8 cellular contexts compared by ENCODE assay signal in the genomic region with DNA sequence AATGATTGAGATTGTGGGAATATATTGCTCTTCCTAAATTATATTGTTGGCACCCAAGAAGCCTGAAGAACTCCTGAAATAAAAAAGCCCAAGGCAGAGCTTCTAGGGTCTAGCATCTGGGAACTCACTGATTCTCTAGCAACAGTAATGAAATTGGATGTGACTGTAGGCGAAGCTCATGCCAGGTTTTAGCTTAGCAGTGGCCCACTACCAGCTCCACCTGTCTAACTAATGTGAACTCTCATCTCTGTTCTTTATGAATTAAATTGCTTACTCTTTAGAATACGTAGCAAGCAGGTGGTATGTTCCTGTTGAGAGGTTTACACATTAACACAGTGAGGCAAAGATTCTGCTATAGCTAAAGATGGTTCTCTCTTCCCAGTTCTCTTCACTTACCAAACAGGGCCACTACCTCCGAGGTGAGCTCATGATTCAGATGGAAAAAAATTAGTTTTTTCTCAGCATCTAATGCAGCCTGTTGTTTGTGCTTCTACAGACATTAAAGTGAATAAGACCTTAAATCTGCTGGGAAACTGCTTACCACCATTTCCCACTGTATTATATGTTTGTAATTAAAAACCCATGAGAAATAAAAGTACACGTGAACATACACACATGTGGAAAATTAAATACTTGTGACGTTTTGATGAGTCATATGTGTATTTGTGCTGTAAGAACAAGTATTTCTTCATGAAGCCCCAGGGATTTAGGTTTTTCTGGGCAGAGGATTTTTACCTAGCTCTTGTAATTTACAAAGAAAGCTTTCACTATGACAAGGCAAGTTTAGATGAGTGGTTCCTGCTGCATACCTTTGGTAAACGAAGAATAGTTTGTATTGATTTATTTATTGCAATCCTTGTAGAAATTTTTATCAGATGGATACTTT.
DNase-seq lines count a peak whose midpoint lies in the region; ATAC-seq and TF ChIP-seq lines count a peak whose summit lies in the region.

No MANE protein-coding gene starts in this region.

- H3K4me3 ChIP-seq in ACC112 (ENCODE audit: low read depth, low read length): no peak overlapping the region
- no peak overlapping the region for H3K4me3 ChIP-seq in OCI-LY7 (ENCODE audit: low read depth, low read length, poor library complexity, severe bottlenecking)
- H3K4me3 ChIP-seq in colonic mucosa: no peak overlapping the region
- no peak overlapping the region for H3K4me3 ChIP-seq in Karpas-422 (ENCODE audit: low read length)

- H2AFZ ChIP-seq in ACC112 (ENCODE audit: low read length, unreplicated experiment) (no peak overlapping the region), OCI-LY7 (ENCODE audit: low read length) (no peak overlapping the region), Karpas-422 (ENCODE audit: low read length) (no peak overlapping the region)

- H3K9me2 ChIP-seq in OCI-LY7 (ENCODE audit: insufficient read depth, low read length): no peaks in the 10 kb centered on the region
- H3K9me2 ChIP-seq in Karpas-422 (replicated peaks; ENCODE audit: insufficient read depth, low read length): no peaks in the 10 kb centered on the region

- no peak for TF ChIP-seq CTCF in OCI-LY7 (conservative IDR thresholded peaks at IDR 0.05; ENCODE audit: low read length)
- TF ChIP-seq CTCF in colonic mucosa (IDR thresholded peaks at IDR 0.05): no peak

- POLR2A ChIA-PET in OCI-LY7 (lab: Charles Lee): interaction anchor here (1.2 kb wide), 1 partner anchor 48 kb away, joined by 3 read pairs; no protein-coding TSS in a partner anchor

- H3K4me1 ChIP-seq in ACC112 (ENCODE audit: control insufficient read depth, insufficient read depth, low read length, unreplicated experiment): peaks cover 7% of the 10 kb centered on the region
- no peaks in the 10 kb centered on the region for H3K4me1 ChIP-seq in OCI-LY7 (ENCODE audit: insufficient read depth, low read length, poor library complexity, severe bottlenecking)
- H3K4me1 ChIP-seq in colonic mucosa: no peaks in the 10 kb centered on the region
- no peaks in the 10 kb centered on the region for H3K4me1 ChIP-seq in Karpas-422 (ENCODE audit: low read length)

- H4K20me1 ChIP-seq in OCI-LY7 (ENCODE audit: insufficient read depth, low read length): no peaks in the 10 kb centered on the region
- H4K20me1 ChIP-seq in Karpas-422 (ENCODE audit: insufficient read depth, low read depth, low read length): no peaks in the 10 kb centered on the region

- no peak overlapping the region for H3K9ac ChIP-seq in colonic mucosa (ENCODE audit: low read depth in 2 of 2, low read length in 2 of 2)
- H3K9ac ChIP-seq in Karpas-422 (ENCODE audit: low read length): no peak overlapping the region

- H3K4me2 ChIP-seq in OCI-LY7 (ENCODE audit: low read length): no peak overlapping the region
- H3K4me2 ChIP-seq in Karpas-422 (ENCODE audit: low read depth, low read length, poor library complexity, severe bottlenecking): no peak overlapping the region

- H3K27me3 ChIP-seq in ACC112 (ENCODE audit: insufficient read depth, low read length) (no peaks in the 10 kb centered on the region), colonic mucosa (no peaks in the 10 kb centered on the region), Karpas-422 (ENCODE audit: low read length) (no peaks in the 10 kb centered on the region)

- CTCF ChIA-PET in OCI-LY7 (lab: Charles Lee; ENCODE audit: unreplicated experiment): no interaction called here

- H3K27ac ChIP-seq in ACC112 (ENCODE audit: low read depth, low read length): peak overlapping the region; percentile 45
- H3K27ac ChIP-seq in OCI-LY7 (ENCODE audit: low read depth, low read length, poor library complexity, severe bottlenecking): no peak overlapping the region
- H3K27ac ChIP-seq in colonic mucosa: no peak overlapping the region
- H3K27ac ChIP-seq in Karpas-422 (ENCODE audit: low read length): no peak overlapping the region

- BruUV-seq in OCI-LY7 (replicated peaks; lab: Mats Ljungman, UMichigan): no TSS peak

- H3K36me3 ChIP-seq in ACC112 (ENCODE audit: insufficient read depth, low read length): no peaks in the 10 kb centered on the region
- no peaks in the 10 kb centered on the region for H3K36me3 ChIP-seq in OCI-LY7 (ENCODE audit: insufficient read depth, low read length)
- H3K36me3 ChIP-seq in colonic mucosa: no peaks in the 10 kb centered on the region
- no peaks in the 10 kb centered on the region for H3K36me3 ChIP-seq in Karpas-422 (ENCODE audit: insufficient read depth, low read length)

- H3K79me2 ChIP-seq in ACC112 (ENCODE audit: control insufficient read depth, insufficient read depth, low read length, unreplicated experiment) (no peaks in the 10 kb centered on the region), OCI-LY7 (ENCODE audit: insufficient read depth, low read depth, low read length) (no peaks in the 10 kb centered on the region), Karpas-422 (ENCODE audit: low read length) (no peaks in the 10 kb centered on the region)

- DNase-seq in NCI-H774 (lab: John Stamatoyannopoulos, UW): peak; percentile 45
- no peak for DNase-seq in activated CD4-positive, CD25-positive, alpha-beta regulatory T cell (lab: John Stamatoyannopoulos, UW)
- no peak for DNase-seq in OCI-LY7 (ENCODE audit: low spot score)
- DNase-seq in colonic mucosa: no peak
- no peak for DNase-seq in Karpas-422

- intact Hi-C loops in OCI-LY7 (cut with micrococcal nuclease; ENCODE audit: unreplicated experiment): no loop called here
- intact Hi-C loops in colonic mucosa (cut with DNase I): no loop called here

- no peaks in the 10 kb centered on the region for H3K9me3 ChIP-seq in OCI-LY7 (ENCODE audit: low read length)
- no peaks in the 10 kb centered on the region for H3K9me3 ChIP-seq in colonic mucosa
- H3K9me3 ChIP-seq in Karpas-422 (ENCODE audit: low read length): no peaks in the 10 kb centered on the region

- ATAC-seq in GM19023 (IDR thresholded peaks at IDR 0.05; ENCODE audit: unreplicated experiment): peak; percentile 57
- peak; percentile 61 for ATAC-seq in HG02981 (IDR thresholded peaks at IDR 0.05; ENCODE audit: unreplicated experiment)
